In genomic region chrX:154370300-154370881, GRCh38 we compare ENCODE assay signal across 9 cellular contexts. TPM values are rescaled to one million over a fixed set of nuclear protein-coding genes. Genes with fewer than 3 reads are reported as not detected.
DNase-seq lines count a peak whose midpoint lies in the region; ATAC-seq and FAIRE-seq lines count a peak whose summit lies in the region.
"Had no signal": no experiment of that assay in that cellular context is flagged by ENCODE, and none has a peak within 500 bp of the region (broad histone marks: within the 10 kb centered on the region; RNA-seq: fewer than 3 reads in every experiment).

No MANE protein-coding gene starts in this region.

- H3K4me1 ChIP-seq in small intestine (ENCODE audit: control insufficient read depth in 2 of 2, insufficient read depth in 1 of 2, low read depth in 1 of 2, low read length in 1 of 2), result no peaks in the 10 kb centered on the region

- no peaks in the 10 kb centered on the region for H3K27me3 ChIP-seq in small intestine (ENCODE audit: control insufficient read depth in 2 of 2, insufficient read depth in 2 of 2, low read length in 2 of 2)

- no peaks in the 10 kb centered on the region for H3K9me3 Mint-ChIP-seq in T-helper 2 cell treated with Interferon-gamma antibody and Interleukin-4, amounts not matched to agents 5 μg/mL and 100 μg/mL, for 36 hours
- H3K9me3 Mint-ChIP-seq in activated CD4-positive, alpha-beta memory T cell treated with anti-CD3 and anti-CD28 coated beads, Interleukin-2, amount 10 ng/mL, durations not matched to agents 7 days and 5 days, result no peaks in the 10 kb centered on the region

- no peak for DNase-seq in T-helper 2 cell treated with Interferon-gamma antibody and Interleukin-4, amounts not matched to agents 5 μg/mL and 100 μg/mL, for 36 hours (ENCODE audit: low spot score)
- no peak for DNase-seq in T-helper 2 cell
- no peak for DNase-seq in activated CD4-positive, alpha-beta memory T cell treated with anti-CD3 and anti-CD28 coated beads, Interleukin-2, amount 10 ng/mL, durations not matched to agents 7 days and 5 days
- peak; percentile 71 for DNase-seq in left ventricle myocardium superior
- no peak for DNase-seq in small intestine
- DNase-seq in middle frontal gyrus (ENCODE audit: extremely low spot score, low spot score), result no peak
- DNase-seq in NCI-H1436 treated with DMSO at 0.1 percent for 48 hours (lab: John Stamatoyannopoulos, UW), result no peak

- peaks cover 31% of the 10 kb centered on the region for H3K36me3 Mint-ChIP-seq in T-helper 2 cell treated with Interferon-gamma antibody and Interleukin-4, amounts not matched to agents 5 μg/mL and 100 μg/mL, for 36 hours (ENCODE audit: low read depth)
- peaks cover 39% of the 10 kb centered on the region for H3K36me3 Mint-ChIP-seq in activated CD4-positive, alpha-beta memory T cell treated with anti-CD3 and anti-CD28 coated beads, Interleukin-2, amount 10 ng/mL, durations not matched to agents 7 days and 5 days (ENCODE audit: low read depth)

- WGBS in small intestine, 3 donors, result 1 to 45% (median 15%) methylated on average over 25 to 52 of the region's 52 CpGs

- CTCF ChIA-PET in activated CD4-positive, alpha-beta memory T cell treated with anti-CD3 and anti-CD28 coated beads, Interleukin-2, amount 10 ng/mL, durations not matched to agents 7 days and 5 days (lab: Charles Lee), result interaction anchor here (1.5 kb wide), 1 partner anchor 29 kb away, joined by 5 read pairs; no protein-coding TSS in a partner anchor

- ATAC-seq in left ventricle myocardium superior, result peak; percentile 6
- ATAC-seq in HG02763 (IDR thresholded peaks at IDR 0.05; ENCODE audit: unreplicated experiment), result no peak

- H3K4me3 Mint-ChIP-seq in T-helper 2 cell treated with Interferon-gamma antibody and Interleukin-4, amounts not matched to agents 5 μg/mL and 100 μg/mL, for 36 hours, result peak overlapping the region; percentile 97
- H3K4me3 Mint-ChIP-seq in activated CD4-positive, alpha-beta memory T cell treated with anti-CD3 and anti-CD28 coated beads, Interleukin-2, amount 10 ng/mL, durations not matched to agents 7 days and 5 days, result peak overlapping the region; percentile 94

- intact Hi-C loops in left ventricle myocardium superior (cut with micrococcal nuclease), result no loop called here

- peak overlapping the region in 1 of 2 donors; percentile 87 for H3K27ac ChIP-seq in small intestine (ENCODE audit: low read depth in 1 of 2, low read length in 1 of 2)

- no peaks in the 10 kb centered on the region for H3K36me3 ChIP-seq in small intestine (ENCODE audit: control insufficient read depth in 2 of 2, insufficient read depth in 2 of 2, low read length in 2 of 2)

- peak overlapping the region; percentile 44 to 46 for H3K4me3 ChIP-seq in small intestine (ENCODE audit: low read depth in 1 of 2, low read length in 2 of 2)

- H3K27ac Mint-ChIP-seq in T-helper 2 cell treated with Interferon-gamma antibody and Interleukin-4, amounts not matched to agents 5 μg/mL and 100 μg/mL, for 36 hours, result peak overlapping the region; percentile 67
- peak overlapping the region; percentile 91 for H3K27ac Mint-ChIP-seq in activated CD4-positive, alpha-beta memory T cell treated with anti-CD3 and anti-CD28 coated beads, Interleukin-2, amount 10 ng/mL, durations not matched to agents 7 days and 5 days

- H3K4me1 Mint-ChIP-seq in T-helper 2 cell treated with Interferon-gamma antibody and Interleukin-4, amounts not matched to agents 5 μg/mL and 100 μg/mL, for 36 hours (ENCODE audit: low read depth), result peaks cover 14% of the 10 kb centered on the region
- peaks cover 40% of the 10 kb centered on the region for H3K4me1 Mint-ChIP-seq in activated CD4-positive, alpha-beta memory T cell treated with anti-CD3 and anti-CD28 coated beads, Interleukin-2, amount 10 ng/mL, durations not matched to agents 7 days and 5 days

- POLR2A ChIA-PET in activated CD4-positive, alpha-beta memory T cell treated with anti-CD3 and anti-CD28 coated beads, Interleukin-2, amount 10 ng/mL, durations not matched to agents 7 days and 5 days (lab: Charles Lee), result interaction anchor here (1.0 to 4.3 kb wide), 15 partner anchors 9 to 401 kb away, joined by 3 to 37 read pairs (median 4); partner anchors contain the start of genes EMD, HCFC1, RPL10 and TAFAZZIN

- no peaks in the 10 kb centered on the region for H3K9me3 ChIP-seq in small intestine (ENCODE audit: control insufficient read depth, low read depth)

- FAIRE-seq in small intestine (lab: Jason Lieb, UNC), result no peak
- FAIRE-seq: endometrium had no signal

- H3K27me3 Mint-ChIP-seq in T-helper 2 cell treated with Interferon-gamma antibody and Interleukin-4, amounts not matched to agents 5 μg/mL and 100 μg/mL, for 36 hours (ENCODE audit: low read depth), result no peaks in the 10 kb centered on the region
- no peaks in the 10 kb centered on the region for H3K27me3 Mint-ChIP-seq in activated CD4-positive, alpha-beta memory T cell treated with anti-CD3 and anti-CD28 coated beads, Interleukin-2, amount 10 ng/mL, durations not matched to agents 7 days and 5 days

RNA-seq across cellular contexts. Expression of gene FLNA, which starts 4.0 kb away (rescaled TPM):
- 1,000 to 10,000 TPM; 1,571 to 1,579 TPM for total RNA-seq in activated CD4-positive, alpha-beta memory T cell treated with anti-CD3 and anti-CD28 coated beads, Interleukin-2, amount 10 ng/mL, durations not matched to agents 7 days and 5 days
- 228 TPM for total RNA-seq in left ventricle myocardium superior
- 100 to 1,000 TPM in 1 of 3 donors, 10 to 100 TPM in 2; 19.2 to 251 (median 48.9) TPM for polyA plus RNA-seq in small intestine

RNA-seq across cellular contexts. Expression of gene EMD, which starts 8.7 kb away (rescaled TPM):
- total RNA-seq in activated CD4-positive, alpha-beta memory T cell treated with anti-CD3 and anti-CD28 coated beads, Interleukin-2, amount 10 ng/mL, durations not matched to agents 7 days and 5 days, result 10 to 100 TPM; 65.5 to 66.0 TPM
- 51.3 TPM for total RNA-seq in left ventricle myocardium superior
- polyA plus RNA-seq in small intestine, result 10 to 100 TPM; 37.6 to 82.3 (median 63.8) TPM

RNA-seq across cellular contexts. Expression of gene RPL10, which starts 27.8 kb away (rescaled TPM):
- 1,000 to 10,000 TPM; 2,958 to 2,962 TPM for total RNA-seq in activated CD4-positive, alpha-beta memory T cell treated with anti-CD3 and anti-CD28 coated beads, Interleukin-2, amount 10 ng/mL, durations not matched to agents 7 days and 5 days
- total RNA-seq in left ventricle myocardium superior, result 1,898 TPM
- polyA plus RNA-seq in small intestine, result 1,000 to 10,000 TPM; 3,043 to 5,653 (median 5,246) TPM

RNA-seq across cellular contexts. Expression of gene DNASE1L1, which starts 38.7 kb away (rescaled TPM):
- 10 to 100 TPM; 23.3 to 23.7 TPM for total RNA-seq in activated CD4-positive, alpha-beta memory T cell treated with anti-CD3 and anti-CD28 coated beads, Interleukin-2, amount 10 ng/mL, durations not matched to agents 7 days and 5 days
- total RNA-seq in left ventricle myocardium superior, result 58.7 TPM
- polyA plus RNA-seq in small intestine, result 10 to 100 TPM; 17.0 to 24.0 (median 19.5) TPM

RNA-seq across cellular contexts. Expression of gene TAFAZZIN, which starts 40.9 kb away (rescaled TPM):
- 10 to 100 TPM; 93.7 to 93.9 TPM for total RNA-seq in activated CD4-positive, alpha-beta memory T cell treated with anti-CD3 and anti-CD28 coated beads, Interleukin-2, amount 10 ng/mL, durations not matched to agents 7 days and 5 days
- 38.0 TPM for total RNA-seq in left ventricle myocardium superior
- 10 to 100 TPM; 31.8 to 78.3 (median 60.8) TPM for polyA plus RNA-seq in small intestine
